Comparison of ENCODE assay signal across 19 cellular contexts in genomic region chr7:134637934-134638719, GRCh38. TPM values are rescaled to one million over a fixed set of nuclear protein-coding genes. Genes with fewer than 3 reads are reported as not detected.
DNase-seq lines count a peak whose midpoint lies in the region; ATAC-seq, FAIRE-seq and TF ChIP-seq lines count a peak whose summit lies in the region.
"Had no signal": no experiment of that assay in that cellular context is flagged by ENCODE, and none has a peak within 500 bp of the region (broad histone marks: within the 10 kb centered on the region; RNA-seq: fewer than 3 reads in every experiment).

No MANE protein-coding gene starts in this region.

- H3K9me3 ChIP-seq in PC-3 (ENCODE audit: low read length) (no peaks in the 10 kb centered on the region), K562 (replicated peaks; ENCODE audit: control insufficient read depth, insufficient read depth, low read depth, low read length) (no peaks in the 10 kb centered on the region), osteoblast (ENCODE audit: low read depth, low read length) (no peaks in the 10 kb centered on the region)
- H3K9me3 ChIP-seq: neutrophil, Peyer's patch, thyroid gland had no signal

- H3K27me3 Mint-ChIP-seq in activated T-cell treated with anti-CD3 and anti-CD28 coated beads, Interleukin-2, amount 50 U/mL, for 72 hours (ENCODE audit: low read depth) = no peaks in the 10 kb centered on the region
- H3K27me3 Mint-ChIP-seq in activated T-cell treated with anti-CD3 and anti-CD28 coated beads, Interleukin-2, amount 50 U/mL, for 4 hours (ENCODE audit: low read depth) = no peaks in the 10 kb centered on the region
- peaks cover 12% of the 10 kb centered on the region for H3K27me3 Mint-ChIP-seq in WTC11 (ENCODE audit: low read depth)

- H3K4me1 ChIP-seq in PC-3 (ENCODE audit: insufficient read depth, low read length) (no peaks in the 10 kb centered on the region), K562 (replicated peaks in 1 of 2; ENCODE audit: control insufficient read depth in 2 of 2, insufficient read depth in 2 of 2, low read length in 2 of 2) (peaks cover 0 to 16% of the 10 kb centered on the region in 2 experiments; a peak in 2 of 5 replicates), osteoblast (ENCODE audit: insufficient read depth, low read length) (no peaks in the 10 kb centered on the region)
- H3K4me1 ChIP-seq: Peyer's patch had no signal

- no peak overlapping the region for H3K4me3 Mint-ChIP-seq in activated T-cell treated with anti-CD3 and anti-CD28 coated beads, Interleukin-2, amount 50 U/mL, for 72 hours
- no peak overlapping the region for H3K4me3 Mint-ChIP-seq in activated T-cell treated with anti-CD3 and anti-CD28 coated beads, Interleukin-2, amount 50 U/mL, for 4 hours
- no peak overlapping the region for H3K4me3 Mint-ChIP-seq in WTC11
- H3K4me3 Mint-ChIP-seq: stimulated activated effector memory CD8-positive, alpha-beta T cell treated with anti-CD3 and anti-CD28 coated beads, Interleukin-12 subunit alpha, Interleukin-12 subunit beta, amount 100 ng/mL, for 72 hours had no signal

- no peak overlapping the region for H2AFZ ChIP-seq in PC-3 (ENCODE audit: low read length)
- H2AFZ ChIP-seq in K562 (ENCODE audit: low read depth, low read length) = peak overlapping the region; percentile 63; the same call in 1 of the 2 replicates
- peak overlapping the region; percentile 49 for H2AFZ ChIP-seq in osteoblast (ENCODE audit: low read length)

- intact Hi-C loops in PC-3 (cut with micrococcal nuclease) (no loop called here), K562 (cut with micrococcal nuclease) (no loop called here)

- H3K9me2 ChIP-seq in PC-3 (replicated peaks; ENCODE audit: low read length) = no peaks in the 10 kb centered on the region

- H3K9me3 Mint-ChIP-seq in activated T-cell treated with anti-CD3 and anti-CD28 coated beads, Interleukin-2, amount 50 U/mL, for 72 hours = peaks cover 1 to 4% of the 10 kb centered on the region in 2 donors
- peaks cover 9% of the 10 kb centered on the region for H3K9me3 Mint-ChIP-seq in activated T-cell treated with anti-CD3 and anti-CD28 coated beads, Interleukin-2, amount 50 U/mL, for 4 hours
- peaks cover 9% of the 10 kb centered on the region for H3K9me3 Mint-ChIP-seq in WTC11

- TF ChIP-seq EP300 in K562 (IDR thresholded peaks at IDR 0.05; ENCODE audit: low read length) = no peak

- CTCF ChIA-PET in PC-3 (lab: Charles Lee) = no interaction called here
- CTCF ChIA-PET in K562 (lab: Yijun Ruan, JAX; ENCODE audit: low intra/inter-chr PET ratio) = no interaction called here
- CTCF ChIA-PET in WTC11 (lab: Charles Lee) = no interaction called here

- H3K27ac ChIP-seq in PC-3 (ENCODE audit: low read length) (no peak overlapping the region), K562 (ENCODE audit: extremely low read depth, low read depth, low read length) (no peak overlapping the region), osteoblast (ENCODE audit: low read depth, low read length) (no peak overlapping the region)
- H3K27ac ChIP-seq: neutrophil, Peyer's patch, thyroid gland had no signal

- no peak for TF ChIP-seq POLR2A in K562 (conservative IDR thresholded peaks at IDR 0.05)

- in situ Hi-C loops in K562 (cut with MboI) = no loop called here

- H3K4me1 Mint-ChIP-seq in activated T-cell treated with anti-CD3 and anti-CD28 coated beads, Interleukin-2, amount 50 U/mL, for 72 hours (ENCODE audit: low read depth) = peaks cover 43% of the 10 kb centered on the region
- peaks cover 33% of the 10 kb centered on the region for H3K4me1 Mint-ChIP-seq in activated T-cell treated with anti-CD3 and anti-CD28 coated beads, Interleukin-2, amount 50 U/mL, for 4 hours (ENCODE audit: low read depth)
- H3K4me1 Mint-ChIP-seq in WTC11 = no peaks in the 10 kb centered on the region

- no peaks in the 10 kb centered on the region for H3F3A ChIP-seq in PC-3 (ENCODE audit: low read length, unreplicated experiment)

- no peak for ATAC-seq in activated T-cell treated with anti-CD3 and anti-CD28 coated beads, Interleukin-2, amount 50 U/mL, for 72 hours (replicated peaks in 1 of 2)
- ATAC-seq in activated T-cell treated with anti-CD3 and anti-CD28 coated beads, Interleukin-2, amount 50 U/mL, for 4 hours = no peak
- ATAC-seq in PC-3 (no peak), K562 (peak; percentile 52), WTC11 (no peak; the same call in 1 of the 2 replicates)
- ATAC-seq: stimulated activated effector memory CD8-positive, alpha-beta T cell treated with anti-CD3 and anti-CD28 coated beads, Interleukin-12 subunit alpha, Interleukin-12 subunit beta, amount 100 ng/mL, for 72 hours had no signal

- DNase-seq in activated T-cell treated with anti-CD3 and anti-CD28 coated beads, Interleukin-2, amount 50 U/mL, for 72 hours = no peak
- no peak for DNase-seq in activated T-cell treated with anti-CD3 and anti-CD28 coated beads, Interleukin-2, amount 50 U/mL, for 4 hours
- DNase-seq in PC-3 (peak; percentile 19), K562 (ENCODE audit: extremely low read depth in 1 of 4, low spot score in 3 of 4) (peak in 2 of 4 experiments; percentile 24 to 35), osteoblast (ENCODE audit: insufficient read length, low spot score, missing footprints) (no peak), HUDEP-2 (lab: John Stamatoyannopoulos, UW; ENCODE audit: unreplicated experiment in 76 of 76) (no peak), frontal cortex (ENCODE audit: low spot score in 2 of 2) (no peak), WTC11 (ENCODE audit: low spot score) (no peak)
- DNase-seq: ACHN; activated effector memory CD4-positive, alpha-beta T cell treated with Interleukin-2 at 50 U/mL for 16 hours; DND-41; foreskin melanocyte; NCI-H146; NCI-H2227 treated with DMSO at 0.1 percent for 48 hours; Peyer's patch; thyroid gland had no signal

- FAIRE-seq in K562 (lab: Jason Lieb, UNC) (no peak), frontal cortex (lab: Jason Lieb, UNC) (no peak)
- FAIRE-seq: colon had no signal

- TF ChIP-seq RAD21 in K562 (CRISPR knock-in tag; conservative IDR thresholded peaks at IDR 0.05 in 1 of 2, IDR thresholded peaks at IDR 0.05 in 1 of 2) = no peak

- H3K27me3 ChIP-seq in PC-3 (ENCODE audit: low read length) (no peaks in the 10 kb centered on the region), K562 (ENCODE audit: control insufficient read depth in 2 of 2, insufficient read depth in 2 of 2, low read length in 2 of 2) (no peaks in the 10 kb centered on the region), osteoblast (ENCODE audit: insufficient read depth, low read length) (no peaks in the 10 kb centered on the region)
- H3K27me3 ChIP-seq: Peyer's patch, thyroid gland had no signal

- peak overlapping the region; percentile 75 for H3K27ac Mint-ChIP-seq in activated T-cell treated with anti-CD3 and anti-CD28 coated beads, Interleukin-2, amount 50 U/mL, for 72 hours
- no peak overlapping the region for H3K27ac Mint-ChIP-seq in WTC11
- H3K27ac Mint-ChIP-seq: stimulated activated effector memory CD8-positive, alpha-beta T cell treated with anti-CD3 and anti-CD28 coated beads, Interleukin-12 subunit alpha, Interleukin-12 subunit beta, amount 100 ng/mL, for 72 hours had no signal

- no peaks in the 10 kb centered on the region for H3K79me2 ChIP-seq in PC-3 (ENCODE audit: low read length)
- no peaks in the 10 kb centered on the region for H3K79me2 ChIP-seq in K562 (ENCODE audit: control insufficient read depth, insufficient read depth, low read length)
- H3K79me2 ChIP-seq in osteoblast (ENCODE audit: insufficient read depth, low read length) = no peaks in the 10 kb centered on the region

- no peaks in the 10 kb centered on the region for H4K20me1 ChIP-seq in PC-3 (ENCODE audit: low read length)
- no peaks in the 10 kb centered on the region for H4K20me1 ChIP-seq in K562 (replicated peaks; ENCODE audit: control insufficient read depth, insufficient read depth, low read length)
- no peaks in the 10 kb centered on the region for H4K20me1 ChIP-seq in osteoblast (ENCODE audit: insufficient read depth, low read length)

- BruUV-seq in PC-3 (replicated peaks; lab: Mats Ljungman, UMichigan) (no TSS peak), K562 (replicated peaks; lab: Mats Ljungman, UMichigan) (no TSS peak)

- peaks cover 4 to 11% of the 10 kb centered on the region in 2 donors for H3K36me3 Mint-ChIP-seq in activated T-cell treated with anti-CD3 and anti-CD28 coated beads, Interleukin-2, amount 50 U/mL, for 72 hours (ENCODE audit: insufficient read depth in 2 of 2)
- peaks cover 3% of the 10 kb centered on the region for H3K36me3 Mint-ChIP-seq in activated T-cell treated with anti-CD3 and anti-CD28 coated beads, Interleukin-2, amount 50 U/mL, for 4 hours (ENCODE audit: insufficient read depth)
- no peaks in the 10 kb centered on the region for H3K36me3 Mint-ChIP-seq in WTC11

- H3K9ac ChIP-seq in PC-3 (ENCODE audit: low read length) (no peak overlapping the region), K562 (ENCODE audit: insufficient read depth in 1 of 2, low read depth in 2 of 2, low read length in 2 of 2) (no peak overlapping the region)

- no peaks in the 10 kb centered on the region for H3K9me1 ChIP-seq in K562 (ENCODE audit: control insufficient read depth, insufficient read depth, low read length)

- TF ChIP-seq CTCF in PC-3 (conservative IDR thresholded peaks at IDR 0.05; ENCODE audit: low read depth, low read length) = no peak
- no peak for TF ChIP-seq CTCF in K562 (IDR thresholded peaks at IDR 0.05 in 2 of 3, conservative IDR thresholded peaks at IDR 0.05 in 1 of 3; ENCODE audit: insufficient read depth in 2 of 3, low read depth in 1 of 3, low read length in 3 of 3)
- TF ChIP-seq CTCF in osteoblast (IDR thresholded peaks at IDR 0.05; ENCODE audit: extremely low read depth, low read depth, low read length) = no peak
- TF ChIP-seq CTCF in WTC11 (IDR thresholded peaks at IDR 0.05) = no peak

- H3K36me3 ChIP-seq in PC-3 (ENCODE audit: low read depth, low read length) (no peaks in the 10 kb centered on the region), K562 (ENCODE audit: control insufficient read depth, insufficient read depth, low read length) (no peaks in the 10 kb centered on the region), osteoblast (ENCODE audit: insufficient read depth, low read length) (no peaks in the 10 kb centered on the region)
- H3K36me3 ChIP-seq: neutrophil, Peyer's patch, thyroid gland had no signal

- H3K4me3 ChIP-seq in PC-3 (ENCODE audit: low read length) (no peak overlapping the region), K562 (no peak overlapping the region), osteoblast (ENCODE audit: insufficient read depth, low read length) (no peak overlapping the region)
- H3K4me3 ChIP-seq: Peyer's patch, thyroid gland had no signal

- 22% methylated on average over 7 of the region's 7 CpGs for WGBS in K562 (ENCODE audit: insufficient coverage, low coverage, missing lambda C conversion rate)

- POLR2A ChIA-PET in PC-3 (lab: Charles Lee; ENCODE audit: unreplicated experiment) (no interaction called here), K562 (lab: Yijun Ruan, JAX) (interaction anchor here (1.0 kb wide), 1 partner anchor 8 kb away, joined by 8 read pairs; the partner anchor contains the start of gene BPGM), WTC11 (lab: Charles Lee) (no interaction called here)

- H3K4me2 ChIP-seq in PC-3 (ENCODE audit: low read length) (no peak overlapping the region), K562 (ENCODE audit: insufficient read depth, low read length) (no peak overlapping the region), osteoblast (ENCODE audit: insufficient read depth, low read length) (no peak overlapping the region)

RNA-seq across cellular contexts. Expression of gene BPGM, which starts 8.5 kb away (rescaled TPM):
- total RNA-seq in activated T-cell treated with anti-CD3 and anti-CD28 coated beads, Interleukin-2, amount 50 U/mL, for 72 hours = 10 to 100 TPM; 22.3 to 27.7 TPM
- total RNA-seq in activated T-cell treated with anti-CD3 and anti-CD28 coated beads, Interleukin-2, amount 50 U/mL, for 4 hours = 10 to 100 TPM; 12.5 to 14.7 (median 13.4) TPM
- total RNA-seq in PC-3 (2014; rRNA removed) = 9.6 and 14.6 TPM in 2 replicates
- 11.3 and 14.7 TPM in 2 replicates for total RNA-seq in K562 (2011; cell fraction: chromatin; rRNA removed; ENCODE audit: low replicate concordance)
- total RNA-seq in K562 (2011; cell fraction: nucleolus; rRNA removed) = 5.7 and 7.1 TPM in 2 replicates
- 7.7 and 8.3 TPM in 2 replicates for total RNA-seq in K562 (2011; cell fraction: nucleoplasm; rRNA removed)
- total RNA-seq in K562 (2014; rRNA removed) = 16.2 and 17.1 TPM in 2 replicates
- 21.2 and 22.3 TPM in 2 replicates for total RNA-seq in K562 (2014; rRNA removed; fragmentation: Illumina TruSeq; extraction: Trizol)
- 16.3 and 17.7 TPM in 2 replicates for total RNA-seq in K562 (2015; rRNA removed; fragmentation: Illumina TruSeq; extraction: Trizol)
- total RNA-seq in K562 (2021) = 14.1 and 15.7 TPM in 2 replicates
- polyA plus RNA-seq in K562 (2011; rRNA removed) = 18.0 and 24.1 TPM in 2 replicates
- polyA plus RNA-seq in K562 (2011; cell fraction: cytosol; rRNA removed) = 6.4 and 13.1 TPM in 2 replicates
- polyA plus RNA-seq in K562 (2011; cell fraction: nucleus; rRNA removed) = 3.6 and 6.0 TPM in 2 replicates
- polyA plus RNA-seq in K562 (2012) = 12.3 and 13.9 TPM in 2 replicates
- 23.3 and 25.3 TPM in 2 replicates for polyA plus RNA-seq in K562 (2014; fragmentation: Illumina TruSeq; extraction: Trizol)
- polyA plus RNA-seq in K562 (2014; fragmentation: Nextera tagmentation; extraction: Ambion mirVana) = 10 to 100 TPM; 33.0 to 46.1 TPM
- polyA plus RNA-seq in K562 (2014; rRNA removed) = 17.0 and 20.3 TPM in 2 replicates
- 18.3 and 19.4 TPM in 2 replicates for polyA minus RNA-seq in K562 (2011; rRNA and poly(A)+ RNA removed)
- polyA minus RNA-seq in K562 (2011; cell fraction: cytosol; rRNA and poly(A)+ RNA removed) = 3.6 and 6.2 TPM in 2 replicates
- polyA minus RNA-seq in K562 (2011; cell fraction: nucleus; rRNA and poly(A)+ RNA removed) = 4.3 and 6.8 TPM in 2 replicates
- 43.6 and 64.8 TPM in 2 replicates for total RNA-seq in osteoblast
- total RNA-seq in frontal cortex = 46.9 TPM
- total RNA-seq in WTC11 (2021) = 12.5 to 15.6 TPM (median 14.6 TPM) in 3 replicates
